Comparison of ENCODE assay signal across 10 cellular contexts in genomic region chr14:91369628-91370445, GRCh38. TPM values are rescaled to one million over a fixed set of nuclear protein-coding genes. Genes with fewer than 3 reads are reported as not detected.
DNase-seq lines count a peak whose midpoint lies in the region; ATAC-seq and TF ChIP-seq lines count a peak whose summit lies in the region.
"Had no signal": no experiment of that assay in that cellular context is flagged by ENCODE, and none has a peak within 500 bp of the region (broad histone marks: within the 10 kb centered on the region; RNA-seq: fewer than 3 reads in every experiment).

No MANE protein-coding gene starts in this region.

- H3K27me3 ChIP-seq in naive thymus-derived CD4-positive, alpha-beta T cell (ENCODE audit: control insufficient read depth in 2 of 2, insufficient read depth in 2 of 2, low read length in 2 of 2), result no peaks in the 10 kb centered on the region
- peaks cover 93% of the 10 kb centered on the region for H3K27me3 ChIP-seq in smooth muscle cell (ENCODE audit: low read depth)

- H3K79me2 ChIP-seq in smooth muscle cell (ENCODE audit: low read depth), result no peaks in the 10 kb centered on the region

- peaks cover 86 to 100% (median 96%) of the 10 kb centered on the region in 7 donors for H3K4me1 Mint-ChIP-seq in naive thymus-derived CD4-positive, alpha-beta T cell

- H3K4me1 ChIP-seq in naive thymus-derived CD4-positive, alpha-beta T cell (ENCODE audit: control insufficient read depth in 2 of 2, insufficient read depth in 2 of 2, low read length in 2 of 2), result peaks cover 94 to 99% of the 10 kb centered on the region in 2 donors
- peaks cover under 1% of the 10 kb centered on the region for H3K4me1 ChIP-seq in smooth muscle cell (ENCODE audit: low read depth)

- H3K9ac ChIP-seq in smooth muscle cell (ENCODE audit: low read depth), result no peak overlapping the region

- H3K9me3 Mint-ChIP-seq in naive thymus-derived CD4-positive, alpha-beta T cell, result no peaks in the 10 kb centered on the region

- no peak overlapping the region for H2AFZ ChIP-seq in smooth muscle cell (ENCODE audit: low read depth)

- H3K9me3 ChIP-seq in naive thymus-derived CD4-positive, alpha-beta T cell (ENCODE audit: control insufficient read depth in 2 of 3, low read length in 3 of 3), result no peaks in the 10 kb centered on the region
- H3K9me3 ChIP-seq in smooth muscle cell (replicated peaks; ENCODE audit: low read depth), result no peaks in the 10 kb centered on the region

- peak; percentile 87 for DNase-seq in D341Med (ENCODE audit: low spot score)
- peak; percentile 98 for DNase-seq in NCI-H187 treated with DMSO at 0.1 percent for 48 hours (lab: John Stamatoyannopoulos, UW)
- peak; percentile 54 for DNase-seq in activated T-helper 9 cell treated with anti-CD3 and anti-CD28 coated beads, Interleukin-2, amount 50 U/mL, for 16 hours (ENCODE audit: low read depth)
- DNase-seq in naive thymus-derived CD4-positive, alpha-beta T cell, result peak in 2 of 9 donors; percentile 51 to 56
- no peak for DNase-seq in smooth muscle cell (lab: John Stamatoyannopoulos, UW; ENCODE audit: unreplicated experiment)
- DNase-seq in activated CD4-positive, CD25-positive, alpha-beta regulatory T cell treated with anti-CD3 and anti-CD28 coated beads, Interleukin-2, amount 50 U/mL, for 72 hours, result no peak
- DNase-seq in GM19238 (ENCODE audit: insufficient read length, low spot score), result no peak
- DNase-seq: NK-92 treated with Interleukin-12 subunit alpha and Interleukin-12 subunit beta, amount 100 ng/mL, for 24 hours had no signal

- 76% methylated on average over 24 of the region's 24 CpGs for WGBS in smooth muscle cell (ENCODE audit: low lambda C conversion rate)

- intact Hi-C loops in naive thymus-derived CD4-positive, alpha-beta T cell (cut with micrococcal nuclease), result no loop called here

- no peaks in the 10 kb centered on the region for H3K27me3 Mint-ChIP-seq in naive thymus-derived CD4-positive, alpha-beta T cell

- TF ChIP-seq CTCF in smooth muscle cell (IDR thresholded peaks at IDR 0.05; ENCODE audit: borderline replicate concordance, insufficient read depth, poor library complexity, severe bottlenecking), result no peak

- H3K4me2 ChIP-seq in smooth muscle cell, result no peak overlapping the region

- POLR2A ChIA-PET in naive thymus-derived CD4-positive, alpha-beta T cell (lab: Charles Lee), result interaction anchor here (0.8 to 6.3 kb wide), 7 partner anchors 10 to 45 kb away, joined by 3 to 90 read pairs (median 4); partner anchors contain the start of gene CCDC88C

- no peaks in the 10 kb centered on the region for H3K36me3 ChIP-seq in naive thymus-derived CD4-positive, alpha-beta T cell (ENCODE audit: control insufficient read depth in 2 of 3, insufficient read depth in 3 of 3, low read length in 3 of 3)
- H3K36me3 ChIP-seq in smooth muscle cell (ENCODE audit: low read depth), result no peaks in the 10 kb centered on the region

- no peaks in the 10 kb centered on the region for H3F3A ChIP-seq in smooth muscle cell (ENCODE audit: low read depth)

- H3K27ac Mint-ChIP-seq in naive thymus-derived CD4-positive, alpha-beta T cell, result peak overlapping the region; percentile 81 to 98 (median 94)

- H3K27ac ChIP-seq in naive thymus-derived CD4-positive, alpha-beta T cell (ENCODE audit: low read depth, low read length), result peak overlapping the region; percentile 80
- no peak overlapping the region for H3K27ac ChIP-seq in smooth muscle cell (ENCODE audit: low read depth)
- H3K27ac ChIP-seq: epithelial cell of prostate had no signal

- peak overlapping the region; percentile 33 for H3K4me3 ChIP-seq in naive thymus-derived CD4-positive, alpha-beta T cell (ENCODE audit: low read length)
- H3K4me3 ChIP-seq in smooth muscle cell, result no peak overlapping the region

- H3K4me3 Mint-ChIP-seq in naive thymus-derived CD4-positive, alpha-beta T cell, result peak overlapping the region; percentile 67 to 87 (median 79)

- peaks cover 0 to 7% (median 0%) of the 10 kb centered on the region in 5 donors for H3K36me3 Mint-ChIP-seq in naive thymus-derived CD4-positive, alpha-beta T cell

- ATAC-seq in naive thymus-derived CD4-positive, alpha-beta T cell, result no peak
- ATAC-seq in GM19467 (IDR thresholded peaks at IDR 0.05; ENCODE audit: unreplicated experiment), result no peak

- CTCF ChIA-PET in naive thymus-derived CD4-positive, alpha-beta T cell (lab: Charles Lee), result interaction anchor here (0.6 to 1.8 kb wide), 2 partner anchors 20 to 46 kb away, joined by 4 to 5 read pairs; no protein-coding TSS in a partner anchor

- no peaks in the 10 kb centered on the region for H4K20me1 ChIP-seq in smooth muscle cell (ENCODE audit: low read depth)

RNA-seq across cellular contexts. Expression of gene CCDC88C, which starts 47.8 kb away (rescaled TPM):
- total RNA-seq in naive thymus-derived CD4-positive, alpha-beta T cell, result 100 to 1,000 TPM; 189 to 324 (median 277) TPM
- polyA plus RNA-seq in naive thymus-derived CD4-positive, alpha-beta T cell, result 10 to 100 TPM; 23.6 to 44.9 TPM
- 0.72 and 1.1 TPM in 2 replicates for total RNA-seq in smooth muscle cell
- polyA plus RNA-seq in smooth muscle cell, result 0.92 TPM in 1 of 2 replicates, not detected in the other

Comparison
In these comparisons a context has a peak if more than half of its experiments do, and no peak if none do; other contexts are left out.
1. DNase-seq: peak in D341Med (single experiment), NCI-H187 treated with DMSO at 0.1 percent for 48 hours (single experiment) and activated T-helper 9 cell treated with anti-CD3 and anti-CD28 coated beads, Interleukin-2, amount 50 U/mL, for 16 hours (single experiment); none in smooth muscle cell (single experiment), activated CD4-positive, CD25-positive, alpha-beta regulatory T cell treated with anti-CD3 and anti-CD28 coated beads, Interleukin-2, amount 50 U/mL, for 72 hours (single experiment) and GM19238 (single experiment).
2. RNA of gene CCDC88C, which starts 47.8 kb away (total RNA-seq): 189 to 324 TPM in naive thymus-derived CD4-positive, alpha-beta T cell; 0.72 to 1.1 TPM in smooth muscle cell; every median in the first group is over 10 times any median in the second.